2 cellular contexts compared by ENCODE assay signal in the genomic region with DNA sequence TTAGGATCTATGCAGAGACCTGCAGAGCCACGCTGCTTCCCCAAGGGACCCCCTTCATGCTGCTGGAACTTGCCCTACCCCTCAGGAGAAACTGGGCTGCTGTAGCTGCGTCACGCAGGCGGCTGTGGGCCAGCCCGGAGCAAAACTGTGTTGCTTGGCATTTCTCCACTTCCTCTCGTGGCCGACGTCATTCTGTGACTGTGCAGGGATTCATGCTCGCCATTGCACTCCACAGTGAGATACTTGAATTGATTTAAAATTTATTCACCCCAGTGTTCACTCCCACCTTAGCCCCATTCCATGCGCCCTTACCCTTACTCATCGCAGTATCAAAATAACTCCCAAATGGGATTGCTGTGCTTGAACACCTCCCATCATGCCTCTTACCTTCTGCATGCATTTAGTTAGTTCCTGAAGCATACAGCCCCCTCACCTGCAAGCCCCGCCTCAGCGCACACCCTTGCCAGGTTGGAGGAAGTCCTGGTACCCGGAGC.
TF ChIP-seq lines count a peak whose summit lies in the region.

No MANE protein-coding gene starts in this region.

TF ChIP-seq in K562, 482 proteins besides CTCF, POLR2A, EP300 and RAD21:
- peak; percentile 55; the same call in 1 of the 2 replicates for TF ChIP-seq POLR2AphosphoS2 (IDR thresholded peaks at IDR 0.05; ENCODE audit: low read length)
- no peak for TF ChIP-seq CREB1 (IDR thresholded peaks at IDR 0.05)
- no peak for TF ChIP-seq CREB1 (CRISPR knock-in tag; IDR thresholded peaks at IDR 0.05)
- 0 out of 2 replicates have a peak, but pooled peaks have one; percentile 24 for TF ChIP-seq POLR2G (IDR thresholded peaks at IDR 0.05; ENCODE audit: low read depth, low read length)
TF ChIP-seq in K562: peak in this region for 2.

TF ChIP-seq in GM23338, 12 proteins besides CTCF, POLR2A, EP300 and RAD21:
- TF ChIP-seq, protein P1, sequence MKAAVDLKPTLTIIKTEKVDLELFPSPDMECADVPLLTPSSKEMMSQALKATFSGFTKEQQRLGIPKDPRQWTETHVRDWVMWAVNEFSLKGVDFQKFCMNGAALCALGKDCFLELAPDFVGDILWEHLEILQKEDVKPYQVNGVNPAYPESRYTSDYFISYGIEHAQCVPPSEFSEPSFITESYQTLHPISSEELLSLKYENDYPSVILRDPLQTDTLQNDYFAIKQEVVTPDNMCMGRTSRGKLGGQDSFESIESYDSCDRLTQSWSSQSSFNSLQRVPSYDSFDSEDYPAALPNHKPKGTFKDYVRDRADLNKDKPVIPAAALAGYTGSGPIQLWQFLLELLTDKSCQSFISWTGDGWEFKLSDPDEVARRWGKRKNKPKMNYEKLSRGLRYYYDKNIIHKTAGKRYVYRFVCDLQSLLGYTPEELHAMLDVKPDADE (IDR thresholded peaks at IDR 0.05), result no peak
- TF ChIP-seq NANOG (IDR thresholded peaks at IDR 0.05; ENCODE audit: borderline replicate concordance) (no peak), STAT1 (IDR thresholded peaks at IDR 0.05; ENCODE audit: unreplicated experiment) (no peak), POLR2AphosphoS5 (IDR thresholded peaks at IDR 0.05; ENCODE audit: low read depth) (no peak), CREB1 (CRISPR knock-in tag; IDR thresholded peaks at IDR 0.05; ENCODE audit: low read depth) (no peak), ZNF114 (CRISPR knock-in tag; IDR thresholded peaks at IDR 0.05) (no peak), EZH2 (IDR thresholded peaks at IDR 0.05; ENCODE audit: low read depth, unreplicated experiment) (no peak), JUNB (IDR thresholded peaks at IDR 0.05; ENCODE audit: unreplicated experiment) (no peak), ZNF331 (CRISPR knock-in tag; IDR thresholded peaks at IDR 0.05; ENCODE audit: low read depth) (no peak), EZH2phosphoT487 (IDR thresholded peaks at IDR 0.05; ENCODE audit: unreplicated experiment) (no peak)
- TF ChIP-seq, protein P2, sequence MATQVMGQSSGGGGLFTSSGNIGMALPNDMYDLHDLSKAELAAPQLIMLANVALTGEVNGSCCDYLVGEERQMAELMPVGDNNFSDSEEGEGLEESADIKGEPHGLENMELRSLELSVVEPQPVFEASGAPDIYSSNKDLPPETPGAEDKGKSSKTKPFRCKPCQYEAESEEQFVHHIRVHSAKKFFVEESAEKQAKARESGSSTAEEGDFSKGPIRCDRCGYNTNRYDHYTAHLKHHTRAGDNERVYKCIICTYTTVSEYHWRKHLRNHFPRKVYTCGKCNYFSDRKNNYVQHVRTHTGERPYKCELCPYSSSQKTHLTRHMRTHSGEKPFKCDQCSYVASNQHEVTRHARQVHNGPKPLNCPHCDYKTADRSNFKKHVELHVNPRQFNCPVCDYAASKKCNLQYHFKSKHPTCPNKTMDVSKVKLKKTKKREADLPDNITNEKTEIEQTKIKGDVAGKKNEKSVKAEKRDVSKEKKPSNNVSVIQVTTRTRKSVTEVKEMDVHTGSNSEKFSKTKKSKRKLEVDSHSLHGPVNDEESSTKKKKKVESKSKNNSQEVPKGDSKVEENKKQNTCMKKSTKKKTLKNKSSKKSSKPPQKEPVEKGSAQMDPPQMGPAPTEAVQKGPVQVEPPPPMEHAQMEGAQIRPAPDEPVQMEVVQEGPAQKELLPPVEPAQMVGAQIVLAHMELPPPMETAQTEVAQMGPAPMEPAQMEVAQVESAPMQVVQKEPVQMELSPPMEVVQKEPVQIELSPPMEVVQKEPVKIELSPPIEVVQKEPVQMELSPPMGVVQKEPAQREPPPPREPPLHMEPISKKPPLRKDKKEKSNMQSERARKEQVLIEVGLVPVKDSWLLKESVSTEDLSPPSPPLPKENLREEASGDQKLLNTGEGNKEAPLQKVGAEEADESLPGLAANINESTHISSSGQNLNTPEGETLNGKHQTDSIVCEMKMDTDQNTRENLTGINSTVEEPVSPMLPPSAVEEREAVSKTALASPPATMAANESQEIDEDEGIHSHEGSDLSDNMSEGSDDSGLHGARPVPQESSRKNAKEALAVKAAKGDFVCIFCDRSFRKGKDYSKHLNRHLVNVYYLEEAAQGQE (IDR thresholded peaks at IDR 0.05; ENCODE audit: unreplicated experiment), result no peak
- TF ChIP-seq, protein P3, sequence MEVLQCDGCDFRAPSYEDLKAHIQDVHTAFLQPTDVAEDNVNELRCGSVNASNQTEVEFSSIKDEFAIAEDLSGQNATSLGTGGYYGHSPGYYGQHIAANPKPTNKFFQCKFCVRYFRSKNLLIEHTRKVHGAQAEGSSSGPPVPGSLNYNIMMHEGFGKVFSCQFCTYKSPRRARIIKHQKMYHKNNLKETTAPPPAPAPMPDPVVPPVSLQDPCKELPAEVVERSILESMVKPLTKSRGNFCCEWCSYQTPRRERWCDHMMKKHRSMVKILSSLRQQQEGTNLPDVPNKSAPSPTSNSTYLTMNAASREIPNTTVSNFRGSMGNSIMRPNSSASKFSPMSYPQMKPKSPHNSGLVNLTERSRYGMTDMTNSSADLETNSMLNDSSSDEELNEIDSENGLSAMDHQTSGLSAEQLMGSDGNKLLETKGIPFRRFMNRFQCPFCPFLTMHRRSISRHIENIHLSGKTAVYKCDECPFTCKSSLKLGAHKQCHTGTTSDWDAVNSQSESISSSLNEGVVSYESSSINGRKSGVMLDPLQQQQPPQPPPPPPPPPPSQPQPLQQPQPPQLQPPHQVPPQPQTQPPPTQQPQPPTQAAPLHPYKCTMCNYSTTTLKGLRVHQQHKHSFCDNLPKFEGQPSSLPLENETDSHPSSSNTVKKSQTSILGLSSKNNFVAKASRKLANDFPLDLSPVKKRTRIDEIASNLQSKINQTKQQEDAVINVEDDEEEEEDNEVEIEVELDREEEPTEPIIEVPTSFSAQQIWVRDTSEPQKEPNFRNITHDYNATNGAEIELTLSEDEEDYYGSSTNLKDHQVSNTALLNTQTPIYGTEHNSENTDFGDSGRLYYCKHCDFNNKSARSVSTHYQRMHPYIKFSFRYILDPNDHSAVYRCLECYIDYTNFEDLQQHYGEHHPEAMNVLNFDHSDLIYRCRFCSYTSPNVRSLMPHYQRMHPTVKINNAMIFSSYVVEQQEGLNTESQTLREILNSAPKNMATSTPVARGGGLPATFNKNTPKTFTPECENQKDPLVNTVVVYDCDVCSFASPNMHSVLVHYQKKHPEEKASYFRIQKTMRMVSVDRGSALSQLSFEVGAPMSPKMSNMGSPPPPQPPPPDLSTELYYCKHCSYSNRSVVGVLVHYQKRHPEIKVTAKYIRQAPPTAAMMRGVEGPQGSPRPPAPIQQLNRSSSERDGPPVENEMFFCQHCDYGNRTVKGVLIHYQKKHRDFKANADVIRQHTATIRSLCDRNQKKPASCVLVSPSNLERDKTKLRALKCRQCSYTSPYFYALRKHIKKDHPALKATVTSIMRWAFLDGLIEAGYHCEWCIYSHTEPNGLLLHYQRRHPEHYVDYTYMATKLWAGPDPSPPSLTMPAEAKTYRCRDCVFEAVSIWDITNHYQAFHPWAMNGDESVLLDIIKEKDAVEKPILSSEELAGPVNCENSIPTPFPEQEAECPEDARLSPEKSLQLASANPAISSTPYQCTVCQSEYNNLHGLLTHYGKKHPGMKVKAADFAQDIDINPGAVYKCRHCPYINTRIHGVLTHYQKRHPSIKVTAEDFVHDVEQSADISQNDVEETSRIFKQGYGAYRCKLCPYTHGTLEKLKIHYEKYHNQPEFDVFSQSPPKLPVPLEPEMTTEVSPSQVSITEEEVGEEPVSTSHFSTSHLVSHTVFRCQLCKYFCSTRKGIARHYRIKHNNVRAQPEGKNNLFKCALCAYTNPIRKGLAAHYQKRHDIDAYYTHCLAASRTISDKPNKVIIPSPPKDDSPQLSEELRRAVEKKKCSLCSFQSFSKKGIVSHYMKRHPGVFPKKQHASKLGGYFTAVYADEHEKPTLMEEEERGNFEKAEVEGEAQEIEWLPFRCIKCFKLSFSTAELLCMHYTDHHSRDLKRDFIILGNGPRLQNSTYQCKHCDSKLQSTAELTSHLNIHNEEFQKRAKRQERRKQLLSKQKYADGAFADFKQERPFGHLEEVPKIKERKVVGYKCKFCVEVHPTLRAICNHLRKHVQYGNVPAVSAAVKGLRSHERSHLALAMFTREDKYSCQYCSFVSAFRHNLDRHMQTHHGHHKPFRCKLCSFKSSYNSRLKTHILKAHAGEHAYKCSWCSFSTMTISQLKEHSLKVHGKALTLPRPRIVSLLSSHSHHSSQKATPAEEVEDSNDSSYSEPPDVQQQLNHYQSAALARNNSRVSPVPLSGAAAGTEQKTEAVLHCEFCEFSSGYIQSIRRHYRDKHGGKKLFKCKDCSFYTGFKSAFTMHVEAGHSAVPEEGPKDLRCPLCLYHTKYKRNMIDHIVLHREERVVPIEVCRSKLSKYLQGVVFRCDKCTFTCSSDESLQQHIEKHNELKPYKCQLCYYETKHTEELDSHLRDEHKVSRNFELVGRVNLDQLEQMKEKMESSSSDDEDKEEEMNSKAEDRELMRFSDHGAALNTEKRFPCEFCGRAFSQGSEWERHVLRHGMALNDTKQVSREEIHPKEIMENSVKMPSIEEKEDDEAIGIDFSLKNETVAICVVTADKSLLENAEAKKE (CRISPR knock-in tag; IDR thresholded peaks at IDR 0.05), result no peak
